Comparison of ENCODE assay signal across 8 cellular contexts in the genomic region with DNA sequence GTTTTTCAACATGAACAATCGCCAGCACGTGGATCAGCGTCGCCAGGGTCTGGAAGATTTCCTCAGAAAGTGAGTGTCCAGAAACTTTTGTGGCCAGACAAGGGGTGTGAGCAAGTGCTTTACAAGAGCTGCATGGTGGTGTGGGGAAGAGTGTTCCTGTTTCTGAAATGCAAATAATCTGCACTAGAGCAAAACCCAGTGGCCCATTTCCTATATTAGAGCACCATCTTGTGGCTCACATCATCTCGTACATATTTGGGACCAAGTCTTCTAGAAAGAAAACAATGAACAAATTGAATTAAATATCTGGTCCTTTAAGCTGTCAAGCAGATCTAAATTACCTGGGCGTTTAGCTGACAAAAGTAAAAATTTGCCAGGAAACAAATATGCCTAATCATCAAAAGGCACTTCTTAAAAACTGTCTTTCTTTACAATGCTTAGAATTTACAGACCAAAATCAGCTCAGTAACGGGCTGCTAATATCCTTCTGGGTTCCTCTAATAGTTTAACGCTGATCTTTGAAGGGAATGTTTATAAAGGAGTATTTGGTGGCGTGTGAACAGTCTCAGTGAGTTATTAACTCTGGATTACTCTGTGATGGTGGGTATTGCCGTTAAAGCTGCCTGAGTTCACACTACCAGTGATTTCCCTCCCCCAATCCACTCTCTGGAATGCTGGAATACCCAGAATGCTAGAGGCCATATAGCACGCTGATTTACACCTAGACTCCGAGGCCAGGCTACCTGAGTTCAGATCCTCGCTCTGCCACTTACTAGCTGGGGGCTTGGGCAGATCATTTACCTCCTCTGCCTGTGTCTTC.
DNase-seq lines count a peak whose midpoint lies in the region; ATAC-seq lines count a peak whose summit lies in the region.

No MANE protein-coding gene starts in this region.

- no peak overlapping the region for H3K27ac ChIP-seq in CD8-positive, alpha-beta memory T cell (ENCODE audit: low read depth, low read length)

- peaks cover 0 to 26% (median 1%) of the 10 kb centered on the region in 3 donors for H3K36me3 Mint-ChIP-seq in CD8-positive, alpha-beta memory T cell

- ATAC-seq in GM19324 (IDR thresholded peaks at IDR 0.05; ENCODE audit: low FRiP score, unreplicated experiment) (peak; percentile 56), HG03378 (IDR thresholded peaks at IDR 0.05; ENCODE audit: unreplicated experiment) (peak; percentile 82)
- peak; percentile 68 to 81 for ATAC-seq in activated CD4-positive, CD25-positive, alpha-beta regulatory T cell treated with anti-CD3 and anti-CD28 coated beads, Interleukin-2, amount 50 U/mL, for 24 hours

- CTCF ChIA-PET in CD8-positive, alpha-beta memory T cell (lab: Charles Lee) = interaction anchor here (0.7 to 4.5 kb wide), 36 partner anchors 9 to 796 kb away, joined by 3 to 85 read pairs (median 4); partner anchors contain the start of genes HNRNPA2B1, NFE2L3 and SNX10

- no peaks in the 10 kb centered on the region for H3K9me3 ChIP-seq in CD8-positive, alpha-beta memory T cell (ENCODE audit: low read length)

- H3K36me3 ChIP-seq in CD8-positive, alpha-beta memory T cell (ENCODE audit: insufficient read depth, low read length) = peaks cover 4% of the 10 kb centered on the region

- no peak overlapping the region for H3K4me3 Mint-ChIP-seq in CD8-positive, alpha-beta memory T cell

- peaks cover 7% of the 10 kb centered on the region for H3K4me1 ChIP-seq in CD8-positive, alpha-beta memory T cell (ENCODE audit: insufficient read depth, low read length)

- H3K27me3 ChIP-seq in CD8-positive, alpha-beta memory T cell (ENCODE audit: insufficient read depth, low read length, poor library complexity, severe bottlenecking) = no peaks in the 10 kb centered on the region

- no peak overlapping the region for H3K4me3 ChIP-seq in CD8-positive, alpha-beta memory T cell (ENCODE audit: low read length)

- DNase-seq in CD8-positive, alpha-beta memory T cell = peak in 4 of 5 donors; percentile 12 to 62 (median 58)
- peak; percentile 57 to 79 for DNase-seq in NCI-H446 (lab: John Stamatoyannopoulos, UW)
- DNase-seq in dermis microvascular lymphatic vessel endothelial cell (ENCODE audit: low read depth in 2 of 2) = peak; percentile 70 to 77
- peak; percentile 95 for DNase-seq in medulla oblongata (ENCODE audit: extremely low spot score)
- DNase-seq in superior temporal gyrus (ENCODE audit: extremely low spot score) = peak; percentile 94

- H3K4me1 Mint-ChIP-seq in CD8-positive, alpha-beta memory T cell = peaks cover 7 to 12% (median 8%) of the 10 kb centered on the region in 3 donors

- H3K27me3 Mint-ChIP-seq in CD8-positive, alpha-beta memory T cell = no peaks in the 10 kb centered on the region

- no peaks in the 10 kb centered on the region for H3K9me3 Mint-ChIP-seq in CD8-positive, alpha-beta memory T cell

- POLR2A ChIA-PET in CD8-positive, alpha-beta memory T cell (lab: Charles Lee) = interaction anchor here (0.6 to 2.2 kb wide), 3 partner anchors 87 to 473 kb away, joined by 3 to 8 read pairs (median 7); no protein-coding TSS in a partner anchor

- peak overlapping the region in 3 of 8 donors; percentile 52 to 92 (median 79) for H3K27ac Mint-ChIP-seq in CD8-positive, alpha-beta memory T cell
